In genomic region chr6:75632247-75632646, GRCh38 we compare ENCODE assay signal across 14 cellular contexts.
"Had no signal": no experiment of that assay in that cellular context is flagged by ENCODE, and none has a peak within 500 bp of the region (broad histone marks: within the 10 kb centered on the region; RNA-seq: fewer than 3 reads in every experiment).

No MANE protein-coding gene starts in this region.

- H3K4me3 Mint-ChIP-seq: activated naive CD8-positive, alpha-beta T cell treated with anti-CD3 and anti-CD28 coated beads, Interleukin-2, amount 50 U/mL, for 24 hours; naive thymus-derived CD4-positive, alpha-beta T cell; stimulated activated naive B cell treated with anti-CD40 and anti-IgM and Interleukin-4, amounts not matched to agents 10 μg/mL and 1 μg/mL and 100 μg/mL, for 72 hours; T-cell had no signal

- ATAC-seq: activated CD4-positive, CD25-positive, alpha-beta regulatory T cell treated with anti-CD3 and anti-CD28 coated beads, Interleukin-2, amount 50 U/mL, for 24 hours; activated naive CD8-positive, alpha-beta T cell treated with anti-CD3 and anti-CD28 coated beads, Interleukin-2, amount 50 U/mL, for 24 hours; left lung; mucosa of descending colon; naive thymus-derived CD4-positive, alpha-beta T cell; pancreas; stimulated activated naive B cell treated with anti-CD40 and anti-IgM and Interleukin-4, amounts not matched to agents 10 μg/mL and 1 μg/mL and 100 μg/mL, for 72 hours; T-cell had no signal

- DNase-seq: activated CD4-positive, alpha-beta T cell treated with anti-CD3 and anti-CD28 coated beads, Interleukin-2, amount 50 U/mL, for 4 hours; activated gamma-delta T cell treated with Interleukin-2 at 50 U/mL for 16 hours; activated naive CD8-positive, alpha-beta T cell treated with anti-CD3 and anti-CD28 coated beads, Interleukin-2, amount 50 U/mL, for 24 hours; aorta; left lung; mucosa of descending colon; naive thymus-derived CD4-positive, alpha-beta T cell; pancreas; stimulated activated CD4-positive, alpha-beta T cell treated with anti-CD3 and anti-CD28 coated beads, Interleukin-12 subunit alpha, Interleukin-12 subunit beta, amount 100 ng/mL, for 4 hours; stimulated activated naive B cell treated with anti-CD40 and anti-IgM and Interleukin-4, amounts not matched to agents 10 μg/mL and 1 μg/mL and 100 μg/mL, for 72 hours; T-cell; T-helper 9 cell; thyroid gland had no signal

- H3K4me1 Mint-ChIP-seq: stimulated activated naive B cell treated with anti-CD40 and anti-IgM and Interleukin-4, amounts not matched to agents 10 μg/mL and 1 μg/mL and 100 μg/mL, for 72 hours had no signal

- H3K27ac Mint-ChIP-seq: activated naive CD8-positive, alpha-beta T cell treated with anti-CD3 and anti-CD28 coated beads, Interleukin-2, amount 50 U/mL, for 24 hours; stimulated activated naive B cell treated with anti-CD40 and anti-IgM and Interleukin-4, amounts not matched to agents 10 μg/mL and 1 μg/mL and 100 μg/mL, for 72 hours; T-cell had no signal

- H3K9me3 ChIP-seq: left lung, mucosa of descending colon, pancreas, thyroid gland had no signal

- H3K4me1 ChIP-seq: left lung, thyroid gland had no signal

- H3K27me3 ChIP-seq: left lung, pancreas, thyroid gland had no signal

- H3K27ac ChIP-seq: left lung, pancreas, thyroid gland had no signal

- H3K9me3 Mint-ChIP-seq: activated naive CD8-positive, alpha-beta T cell treated with anti-CD3 and anti-CD28 coated beads, Interleukin-2, amount 50 U/mL, for 24 hours; naive thymus-derived CD4-positive, alpha-beta T cell; stimulated activated naive B cell treated with anti-CD40 and anti-IgM and Interleukin-4, amounts not matched to agents 10 μg/mL and 1 μg/mL and 100 μg/mL, for 72 hours; T-cell had no signal

- H3K27me3 Mint-ChIP-seq: activated naive CD8-positive, alpha-beta T cell treated with anti-CD3 and anti-CD28 coated beads, Interleukin-2, amount 50 U/mL, for 24 hours; naive thymus-derived CD4-positive, alpha-beta T cell; stimulated activated naive B cell treated with anti-CD40 and anti-IgM and Interleukin-4, amounts not matched to agents 10 μg/mL and 1 μg/mL and 100 μg/mL, for 72 hours; T-cell had no signal

- H3K4me3 ChIP-seq: left lung, mucosa of descending colon, pancreas, thyroid gland had no signal
